8 cellular contexts compared by ENCODE assay signal in genomic region chr1:236523704-236524141, GRCh38. TPM values are rescaled to one million over a fixed set of nuclear protein-coding genes. Genes with fewer than 3 reads are reported as not detected.
DNase-seq lines count a peak whose midpoint lies in the region; ATAC-seq, FAIRE-seq and TF ChIP-seq lines count a peak whose summit lies in the region.

TSS of gene LGALS8 (plus strand) at chr1:236523982. CDS start at chr1:236526071, 2,089 bp downstream.

- H2AFZ ChIP-seq in endothelial cell of umbilical vein (ENCODE audit: low read depth, low read length): peak within 1 kb of the TSS; percentile 81

- H3K36me3 ChIP-seq in endothelial cell of umbilical vein (ENCODE audit: control insufficient read depth in 2 of 2, extremely low read depth in 1 of 2, insufficient read depth in 2 of 2, low read length in 2 of 2): no peaks in the 10 kb centered on the region

- H3K27me3 ChIP-seq in endothelial cell of umbilical vein (ENCODE audit: control insufficient read depth in 2 of 2, insufficient read depth in 2 of 2, low read length in 2 of 2): no peaks in the 10 kb centered on the region

- FAIRE-seq in endothelial cell of umbilical vein (lab: Jason Lieb, UNC): peak; percentile 78

- H3K4me2 ChIP-seq in endothelial cell of umbilical vein (ENCODE audit: insufficient read depth, low read length): peak within 1 kb of the TSS; percentile 93

- H3K27ac ChIP-seq in endothelial cell of umbilical vein (ENCODE audit: insufficient read depth, low read depth, low read length): peak within 1 kb of the TSS; percentile 72

- BruUV-seq in endothelial cell of umbilical vein (replicated peaks; lab: Mats Ljungman, UMichigan): no TSS peak

- ATAC-seq in GM19035 (IDR thresholded peaks at IDR 0.05; ENCODE audit: unreplicated experiment) (peak; percentile 57), HG03342 (IDR thresholded peaks at IDR 0.05; ENCODE audit: unreplicated experiment) (peak; percentile 60)

- H3K79me2 ChIP-seq in endothelial cell of umbilical vein (ENCODE audit: control insufficient read depth, insufficient read depth, low read length): peaks cover 7% of the 10 kb centered on the region

- CTCF ChIA-PET in endothelial cell of umbilical vein (lab: Charles Lee): interaction anchor here (1.0 to 2.2 kb wide), 2 partner anchors 13 to 20 kb away, joined by 4 to 6 read pairs; no protein-coding TSS in a partner anchor

- no peaks in the 10 kb centered on the region for H3K9me3 ChIP-seq in endothelial cell of umbilical vein (replicated peaks; ENCODE audit: control insufficient read depth, insufficient read depth, low read length)

- no peaks in the 10 kb centered on the region for H3K9me1 ChIP-seq in endothelial cell of umbilical vein (replicated peaks; ENCODE audit: control insufficient read depth, extremely low read depth, insufficient read depth, low read length)

- no peaks in the 10 kb centered on the region for H3K4me1 ChIP-seq in endothelial cell of umbilical vein (ENCODE audit: control insufficient read depth, extremely low read depth, insufficient read depth, low read length)

- peak; percentile 5 for TF ChIP-seq POLR2A in endothelial cell of umbilical vein (IDR thresholded peaks at IDR 0.05; ENCODE audit: low read depth, low read length)

- POLR2A ChIA-PET in endothelial cell of umbilical vein (lab: Charles Lee): no interaction called here

- DNase-seq in AG09319 (ENCODE audit: extremely low read depth, low read depth) (peak; percentile 57), NOMO-1 treated with DMSO at 0.1 percent for 48 hours (lab: John Stamatoyannopoulos, UW; ENCODE audit: unreplicated experiment) (peak; percentile 74), endothelial cell of umbilical vein (ENCODE audit: low read depth, low spot score) (peak; percentile 83), middle frontal gyrus (ENCODE audit: extremely low spot score, low spot score) (peak; percentile 75)
- DNase-seq in activated CD8-positive, alpha-beta memory T cell treated with anti-CD3 and anti-CD28 coated beads, Interleukin-2, amount 50 U/mL, for 4 hours: peak; percentile 88
- peak; percentile 67 to 76 for DNase-seq in stimulated activated CD8-positive, alpha-beta memory T cell treated with anti-CD3 and anti-CD28 coated beads, Interleukin-2, amount 100 ng/mL, for 1 hour (ENCODE audit: low read depth in 2 of 2)

- intact Hi-C loops in endothelial cell of umbilical vein (cut with micrococcal nuclease): loop anchor here (1.0 to 10.0 kb wide), 6 partner anchors 20 to 539 kb away; partner anchors contain the start of genes ERO1B, HEATR1 and MTR

- peak within 1 kb of the TSS; percentile 84 for H3K9ac ChIP-seq in endothelial cell of umbilical vein (replicated peaks; ENCODE audit: extremely low read depth, insufficient read depth, low read length)

- H3K4me3 ChIP-seq in endothelial cell of umbilical vein (replicated peaks in 1 of 3; ENCODE audit: insufficient read depth in 1 of 3, low read depth in 1 of 3, low read length in 3 of 3): peak within 1 kb of the TSS; percentile 83 to 95 (median 83)

- dilution Hi-C loops in endothelial cell of umbilical vein (cut with MboI; ENCODE audit: extremely low pct_ligation_motif_present, low sequenced_read_pairs): no loop called here

- TF ChIP-seq CTCF in AG09319 (IDR thresholded peaks at IDR 0.05; ENCODE audit: low read depth, low read length) (no peak), endothelial cell of umbilical vein (IDR thresholded peaks at IDR 0.05; ENCODE audit: extremely low read depth in 1 of 2, insufficient read depth in 1 of 2, low read depth in 1 of 2, low read length in 2 of 2) (no peak)

- H4K20me1 ChIP-seq in endothelial cell of umbilical vein (replicated peaks; ENCODE audit: control insufficient read depth, extremely low read depth, insufficient read depth, low read length): no peaks in the 10 kb centered on the region

TF ChIP-seq in endothelial cell of umbilical vein, 7 proteins besides CTCF, POLR2A, EP300 and RAD21:
- no peak for TF ChIP-seq POLR2AphosphoS5 (IDR thresholded peaks at IDR 0.05; ENCODE audit: insufficient read depth, low read depth, low read length)
- TF ChIP-seq MYC (IDR thresholded peaks at IDR 0.05; ENCODE audit: low read depth, low read length): no peak
- no peak for TF ChIP-seq FOS (IDR thresholded peaks at IDR 0.05; ENCODE audit: borderline replicate concordance, insufficient read depth, low read length)
- TF ChIP-seq JUN (IDR thresholded peaks at IDR 0.05; ENCODE audit: borderline replicate concordance, insufficient read depth, insufficient read length, low read depth): no peak
- TF ChIP-seq GATA2 (IDR thresholded peaks at IDR 0.05; ENCODE audit: insufficient read depth, insufficient read length, low read depth, low read length): no peak
- TF ChIP-seq, protein P1, sequence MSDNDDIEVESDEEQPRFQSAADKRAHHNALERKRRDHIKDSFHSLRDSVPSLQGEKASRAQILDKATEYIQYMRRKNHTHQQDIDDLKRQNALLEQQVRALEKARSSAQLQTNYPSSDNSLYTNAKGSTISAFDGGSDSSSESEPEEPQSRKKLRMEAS (IDR thresholded peaks at IDR 0.05; ENCODE audit: insufficient read depth, insufficient read length): no peak

RNA-seq across cellular contexts. Expression of gene LGALS8, which starts in this region (rescaled TPM):
- 48.1 and 49.9 TPM in 2 replicates for total RNA-seq in endothelial cell of umbilical vein
- polyA plus RNA-seq in endothelial cell of umbilical vein: 36.7 and 45.6 TPM in 2 replicates
- polyA plus RNA-seq in endothelial cell of umbilical vein (2011; cell fraction: cytosol; rRNA removed): 29.1 and 32.0 TPM in 2 replicates
- 231 and 232 TPM in 2 replicates for polyA plus RNA-seq in endothelial cell of umbilical vein (2011; cell fraction: nucleus; rRNA removed)
- polyA plus RNA-seq in endothelial cell of umbilical vein (2012): 50.2 and 63.4 TPM in 2 replicates
- polyA minus RNA-seq in endothelial cell of umbilical vein: 76.5 and 88.2 TPM in 2 replicates
- not detected for polyA minus RNA-seq in endothelial cell of umbilical vein (2011; cell fraction: cytosol; rRNA and poly(A)+ RNA removed)
- 92.2 and 127 TPM in 2 replicates for polyA minus RNA-seq in endothelial cell of umbilical vein (2011; cell fraction: nucleus; rRNA and poly(A)+ RNA removed)

Comparison
In these comparisons a context has a peak if more than half of its experiments do, and no peak if none do; other contexts are left out.
1. Peak in every context shown above with its lines: DNase-seq, ATAC-seq, H3K4me3 ChIP-seq and H3K27ac ChIP-seq.